In the genomic region with DNA sequence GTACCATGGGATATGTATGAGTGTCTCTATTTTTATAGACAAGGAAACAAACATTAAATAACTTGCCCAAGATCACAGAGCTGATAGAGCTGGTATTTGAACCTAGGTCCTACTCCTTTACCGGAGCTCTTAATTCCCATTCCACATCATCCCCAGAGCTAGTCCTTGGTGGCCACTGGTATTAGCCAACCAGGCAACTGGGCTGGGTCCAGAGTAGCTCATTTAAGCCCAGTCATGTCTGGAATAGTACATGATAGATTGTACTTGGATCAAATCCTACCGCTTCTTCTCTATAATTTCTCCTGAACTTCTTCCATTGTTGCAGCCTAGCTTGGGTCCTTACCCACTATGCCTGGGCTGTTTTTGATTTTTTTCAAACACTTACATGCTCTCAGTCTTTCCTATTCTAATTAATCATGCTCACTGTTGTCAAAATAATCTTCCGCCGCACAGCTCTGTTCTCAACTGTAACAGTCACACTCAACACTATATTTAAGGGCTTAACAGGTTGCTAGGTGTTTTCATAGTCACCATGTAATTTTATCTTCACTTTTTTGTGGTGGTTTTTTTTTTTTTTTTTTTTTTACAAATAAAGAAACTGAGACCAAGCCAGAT, we compare ENCODE assay signal across 14 cellular contexts.
DNase-seq lines count a peak whose midpoint lies in the region; FAIRE-seq and TF ChIP-seq lines count a peak whose summit lies in the region.
"Had no signal": no experiment of that assay in that cellular context is flagged by ENCODE, and none has a peak within 500 bp of the region (broad histone marks: within the 10 kb centered on the region; RNA-seq: fewer than 3 reads in every experiment).

No MANE protein-coding gene starts in this region.

- H3K4me1 Mint-ChIP-seq in T-helper 1 cell treated with Interleukin-12 subunit alpha and Interleukin-12 subunit beta and Interleukin-4 antibody, amounts not matched to agents 30 μg/mL and 1 μg/mL, for 36 hours (ENCODE audit: low read depth), result peaks cover 8% of the 10 kb centered on the region

- intact Hi-C loops in esophagus muscularis mucosa (cut with DNase I) (no loop called here), kidney (cut with DNase I) (no loop called here)

- no peak for TF ChIP-seq EP300 in esophagus muscularis mucosa (IDR thresholded peaks at IDR 0.05)

- TF ChIP-seq CTCF in esophagus muscularis mucosa (IDR thresholded peaks at IDR 0.05) (no peak), kidney (IDR thresholded peaks at IDR 0.05; ENCODE audit: borderline replicate concordance, extremely low read depth, insufficient read depth) (no peak)

- peak overlapping the region; percentile 65 for H3K4me3 Mint-ChIP-seq in T-helper 1 cell treated with Interleukin-12 subunit alpha and Interleukin-12 subunit beta and Interleukin-4 antibody, amounts not matched to agents 30 μg/mL and 1 μg/mL, for 36 hours

- H3K27me3 Mint-ChIP-seq in T-helper 1 cell treated with Interleukin-12 subunit alpha and Interleukin-12 subunit beta and Interleukin-4 antibody, amounts not matched to agents 30 μg/mL and 1 μg/mL, for 36 hours (ENCODE audit: low read depth), result no peaks in the 10 kb centered on the region
- H3K27me3 Mint-ChIP-seq: activated naive CD8-positive, alpha-beta T cell treated with anti-CD3 and anti-CD28 coated beads for 36 hours; T-cell had no signal

- no peaks in the 10 kb centered on the region for H3K27me3 ChIP-seq in esophagus muscularis mucosa
- H3K27me3 ChIP-seq in small intestine (ENCODE audit: control insufficient read depth in 2 of 2, insufficient read depth in 2 of 2, low read length in 2 of 2), result no peaks in the 10 kb centered on the region
- H3K27me3 ChIP-seq in MG63, result no peaks in the 10 kb centered on the region
- H3K27me3 ChIP-seq: foreskin keratinocyte, neutrophil had no signal

- no peak for FAIRE-seq in small intestine (lab: Jason Lieb, UNC)
- no peak for FAIRE-seq in HTR-8/SVneo (lab: Jason Lieb, UNC)
- FAIRE-seq in kidney (lab: Jason Lieb, UNC), result no peak
- FAIRE-seq: A549 had no signal

- H3K36me3 Mint-ChIP-seq in T-helper 1 cell treated with Interleukin-12 subunit alpha and Interleukin-12 subunit beta and Interleukin-4 antibody, amounts not matched to agents 30 μg/mL and 1 μg/mL, for 36 hours (ENCODE audit: low read depth), result peaks cover 4% of the 10 kb centered on the region
- H3K36me3 Mint-ChIP-seq: activated naive CD8-positive, alpha-beta T cell treated with anti-CD3 and anti-CD28 coated beads for 36 hours had no signal

- no peak for TF ChIP-seq POLR2A in esophagus muscularis mucosa (IDR thresholded peaks at IDR 0.05; ENCODE audit: low read depth)

- H3K36me3 ChIP-seq in esophagus muscularis mucosa, result no peaks in the 10 kb centered on the region
- no peaks in the 10 kb centered on the region for H3K36me3 ChIP-seq in small intestine (ENCODE audit: control insufficient read depth in 2 of 2, insufficient read depth in 2 of 2, low read length in 2 of 2)
- H3K36me3 ChIP-seq in kidney (ENCODE audit: control insufficient read depth in 1 of 2, insufficient read depth in 2 of 2, low read length in 2 of 2), result no peaks in the 10 kb centered on the region
- H3K36me3 ChIP-seq in MG63, result no peaks in the 10 kb centered on the region
- H3K36me3 ChIP-seq: neutrophil had no signal

- DNase-seq in T-helper 1 cell, result no peak
- DNase-seq in NCI-H1417 treated with DMSO at 0.1 percent for 48 hours (lab: John Stamatoyannopoulos, UW), result peak; percentile 6
- DNase-seq in esophagus muscularis mucosa (ENCODE audit: extremely low spot score), result no peak
- no peak for DNase-seq in small intestine
- DNase-seq in HTR-8/SVneo (ENCODE audit: insufficient read length, low spot score), result no peak
- DNase-seq in kidney, result no peak
- no peak for DNase-seq in MG63
- DNase-seq: NCI-H1930 had no signal

- WGBS in esophagus muscularis mucosa, result 63% methylated on average over 4 of the region's 4 CpGs
- WGBS in small intestine, 3 donors, result 80 to 96% (median 94%) methylated on average over 4 of the region's 4 CpGs

- peaks cover 3% of the 10 kb centered on the region for H3K9me3 Mint-ChIP-seq in T-helper 1 cell treated with Interleukin-12 subunit alpha and Interleukin-12 subunit beta and Interleukin-4 antibody, amounts not matched to agents 30 μg/mL and 1 μg/mL, for 36 hours
- H3K9me3 Mint-ChIP-seq: activated naive CD8-positive, alpha-beta T cell treated with anti-CD3 and anti-CD28 coated beads for 36 hours; T-cell had no signal

- peak overlapping the region in 3 of 4 donors; percentile 31 to 42 (median 37) for H3K27ac ChIP-seq in esophagus muscularis mucosa (replicated peaks in 1 of 4)
- peak overlapping the region; percentile 63 to 85 for H3K27ac ChIP-seq in small intestine (ENCODE audit: low read depth in 1 of 2, low read length in 1 of 2)
- no peak overlapping the region for H3K27ac ChIP-seq in kidney (ENCODE audit: low read depth in 2 of 2, low read length in 2 of 2)
- H3K27ac ChIP-seq: A549, foreskin keratinocyte, neutrophil had no signal

- no peak overlapping the region for H3K9ac ChIP-seq in kidney (ENCODE audit: low read length in 2 of 2)

- H3K4me3 ChIP-seq in esophagus muscularis mucosa (no peak overlapping the region), small intestine (ENCODE audit: low read depth in 1 of 2, low read length in 2 of 2) (no peak overlapping the region), kidney (ENCODE audit: low read length in 2 of 2) (no peak overlapping the region), MG63 (no peak overlapping the region)
- H3K4me3 ChIP-seq: A549 had no signal

- H3K4me1 ChIP-seq in esophagus muscularis mucosa (peaks cover 0 to 19% (median 10%) of the 10 kb centered on the region in 4 donors), small intestine (ENCODE audit: control insufficient read depth in 2 of 2, insufficient read depth in 1 of 2, low read depth in 1 of 2, low read length in 1 of 2) (no peaks in the 10 kb centered on the region), kidney (ENCODE audit: control insufficient read depth in 1 of 2, insufficient read depth in 1 of 2, low read depth in 1 of 2, low read length in 2 of 2) (no peaks in the 10 kb centered on the region)
- H3K4me1 ChIP-seq: A549 had no signal

- H3K9me3 ChIP-seq in esophagus muscularis mucosa, result no peaks in the 10 kb centered on the region
- no peaks in the 10 kb centered on the region for H3K9me3 ChIP-seq in small intestine (ENCODE audit: control insufficient read depth, low read depth)
- no peaks in the 10 kb centered on the region for H3K9me3 ChIP-seq in kidney (ENCODE audit: control insufficient read depth in 1 of 2, low read length in 2 of 2)
- no peaks in the 10 kb centered on the region for H3K9me3 ChIP-seq in MG63
- H3K9me3 ChIP-seq: A549, neutrophil had no signal

- H3K27ac Mint-ChIP-seq in T-helper 1 cell treated with Interleukin-12 subunit alpha and Interleukin-12 subunit beta and Interleukin-4 antibody, amounts not matched to agents 30 μg/mL and 1 μg/mL, for 36 hours, result no peak overlapping the region
- H3K27ac Mint-ChIP-seq: activated naive CD8-positive, alpha-beta T cell treated with anti-CD3 and anti-CD28 coated beads for 36 hours; T-cell had no signal

Comparison
In these comparisons a context has a peak if more than half of its experiments do, and no peak if none do; other contexts are left out.
1. H3K27ac ChIP-seq: peak in esophagus muscularis mucosa (3 of 4) and small intestine (2 of 2); none in kidney (0 of 2).